In the genomic region with DNA sequence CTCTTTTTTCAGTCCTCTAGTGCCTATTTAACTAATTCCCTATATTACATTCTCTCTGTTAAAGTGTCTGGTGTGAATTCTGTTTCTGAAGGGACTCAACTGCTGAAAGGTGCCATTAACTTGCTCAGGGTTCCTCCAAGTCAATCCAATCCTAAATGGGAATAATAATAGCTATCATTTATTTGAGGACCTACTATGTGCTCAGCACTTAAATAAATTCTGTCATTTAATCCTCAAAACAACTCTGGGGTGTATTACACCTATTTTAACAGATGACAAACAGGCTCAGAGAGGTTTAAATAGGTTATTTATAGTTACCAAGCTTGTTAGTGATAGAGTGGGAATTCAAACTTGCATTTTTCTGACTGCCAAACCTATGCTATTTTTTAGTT, we compare ENCODE assay signal across 3 cellular contexts.
TF ChIP-seq lines count a peak whose summit lies in the region.

No MANE protein-coding gene starts in this region.

TF ChIP-seq in HepG2, 621 proteins besides CTCF, POLR2A, EP300 and RAD21:
- TF ChIP-seq PHF21A (CRISPR knock-in tag; IDR thresholded peaks at IDR 0.05) (no peak), ZKSCAN1 (IDR thresholded peaks at IDR 0.05; ENCODE audit: low read length) (peak; percentile 64)

TF ChIP-seq in GM23338, 12 proteins besides CTCF, POLR2A, EP300 and RAD21:
- TF ChIP-seq ZNF114 (CRISPR knock-in tag; IDR thresholded peaks at IDR 0.05) (no peak), NANOG (IDR thresholded peaks at IDR 0.05; ENCODE audit: borderline replicate concordance) (no peak), ZNF331 (CRISPR knock-in tag; IDR thresholded peaks at IDR 0.05; ENCODE audit: low read depth) (no peak), EZH2phosphoT487 (IDR thresholded peaks at IDR 0.05; ENCODE audit: unreplicated experiment) (no peak), STAT1 (IDR thresholded peaks at IDR 0.05; ENCODE audit: unreplicated experiment) (no peak), POLR2AphosphoS5 (IDR thresholded peaks at IDR 0.05; ENCODE audit: low read depth) (no peak)
- TF ChIP-seq, protein P1, sequence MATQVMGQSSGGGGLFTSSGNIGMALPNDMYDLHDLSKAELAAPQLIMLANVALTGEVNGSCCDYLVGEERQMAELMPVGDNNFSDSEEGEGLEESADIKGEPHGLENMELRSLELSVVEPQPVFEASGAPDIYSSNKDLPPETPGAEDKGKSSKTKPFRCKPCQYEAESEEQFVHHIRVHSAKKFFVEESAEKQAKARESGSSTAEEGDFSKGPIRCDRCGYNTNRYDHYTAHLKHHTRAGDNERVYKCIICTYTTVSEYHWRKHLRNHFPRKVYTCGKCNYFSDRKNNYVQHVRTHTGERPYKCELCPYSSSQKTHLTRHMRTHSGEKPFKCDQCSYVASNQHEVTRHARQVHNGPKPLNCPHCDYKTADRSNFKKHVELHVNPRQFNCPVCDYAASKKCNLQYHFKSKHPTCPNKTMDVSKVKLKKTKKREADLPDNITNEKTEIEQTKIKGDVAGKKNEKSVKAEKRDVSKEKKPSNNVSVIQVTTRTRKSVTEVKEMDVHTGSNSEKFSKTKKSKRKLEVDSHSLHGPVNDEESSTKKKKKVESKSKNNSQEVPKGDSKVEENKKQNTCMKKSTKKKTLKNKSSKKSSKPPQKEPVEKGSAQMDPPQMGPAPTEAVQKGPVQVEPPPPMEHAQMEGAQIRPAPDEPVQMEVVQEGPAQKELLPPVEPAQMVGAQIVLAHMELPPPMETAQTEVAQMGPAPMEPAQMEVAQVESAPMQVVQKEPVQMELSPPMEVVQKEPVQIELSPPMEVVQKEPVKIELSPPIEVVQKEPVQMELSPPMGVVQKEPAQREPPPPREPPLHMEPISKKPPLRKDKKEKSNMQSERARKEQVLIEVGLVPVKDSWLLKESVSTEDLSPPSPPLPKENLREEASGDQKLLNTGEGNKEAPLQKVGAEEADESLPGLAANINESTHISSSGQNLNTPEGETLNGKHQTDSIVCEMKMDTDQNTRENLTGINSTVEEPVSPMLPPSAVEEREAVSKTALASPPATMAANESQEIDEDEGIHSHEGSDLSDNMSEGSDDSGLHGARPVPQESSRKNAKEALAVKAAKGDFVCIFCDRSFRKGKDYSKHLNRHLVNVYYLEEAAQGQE (IDR thresholded peaks at IDR 0.05; ENCODE audit: unreplicated experiment), result no peak
- TF ChIP-seq, protein P2, sequence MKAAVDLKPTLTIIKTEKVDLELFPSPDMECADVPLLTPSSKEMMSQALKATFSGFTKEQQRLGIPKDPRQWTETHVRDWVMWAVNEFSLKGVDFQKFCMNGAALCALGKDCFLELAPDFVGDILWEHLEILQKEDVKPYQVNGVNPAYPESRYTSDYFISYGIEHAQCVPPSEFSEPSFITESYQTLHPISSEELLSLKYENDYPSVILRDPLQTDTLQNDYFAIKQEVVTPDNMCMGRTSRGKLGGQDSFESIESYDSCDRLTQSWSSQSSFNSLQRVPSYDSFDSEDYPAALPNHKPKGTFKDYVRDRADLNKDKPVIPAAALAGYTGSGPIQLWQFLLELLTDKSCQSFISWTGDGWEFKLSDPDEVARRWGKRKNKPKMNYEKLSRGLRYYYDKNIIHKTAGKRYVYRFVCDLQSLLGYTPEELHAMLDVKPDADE (IDR thresholded peaks at IDR 0.05), result no peak
TF ChIP-seq in GM23338: peak in this region for 0.

TF ChIP-seq in K562, 482 proteins besides CTCF, POLR2A, EP300 and RAD21:
- TF ChIP-seq, protein P3, sequence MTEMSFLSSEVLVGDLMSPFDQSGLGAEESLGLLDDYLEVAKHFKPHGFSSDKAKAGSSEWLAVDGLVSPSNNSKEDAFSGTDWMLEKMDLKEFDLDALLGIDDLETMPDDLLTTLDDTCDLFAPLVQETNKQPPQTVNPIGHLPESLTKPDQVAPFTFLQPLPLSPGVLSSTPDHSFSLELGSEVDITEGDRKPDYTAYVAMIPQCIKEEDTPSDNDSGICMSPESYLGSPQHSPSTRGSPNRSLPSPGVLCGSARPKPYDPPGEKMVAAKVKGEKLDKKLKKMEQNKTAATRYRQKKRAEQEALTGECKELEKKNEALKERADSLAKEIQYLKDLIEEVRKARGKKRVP (CRISPR knock-in tag; IDR thresholded peaks at IDR 0.05), result no peak
- TF ChIP-seq POLR2AphosphoS5 (IDR thresholded peaks at IDR 0.05; ENCODE audit: control insufficient read depth, insufficient read depth, low read depth, low read length) (no peak), ZKSCAN1 (IDR thresholded peaks at IDR 0.05; ENCODE audit: low read depth, low read length) (peak; percentile 80), ZNF717 (CRISPR knock-in tag; IDR thresholded peaks at IDR 0.05) (no peak), SMAD3 (CRISPR knock-in tag; conservative IDR thresholded peaks at IDR 0.05) (no peak)
